14 cellular contexts compared by ENCODE assay signal in genomic region chr11:134664863-134665535, GRCh38.
"Had no signal": no experiment of that assay in that cellular context is flagged by ENCODE, and none has a peak within 500 bp of the region (broad histone marks: within the 10 kb centered on the region; RNA-seq: fewer than 3 reads in every experiment).

No MANE protein-coding gene starts in this region.

- H3K27me3 ChIP-seq: ovary had no signal

- H3K4me3 ChIP-seq: esophagus squamous epithelium, ovary had no signal

- DNase-seq: activated CD4-positive, alpha-beta T cell treated with anti-CD3 and anti-CD28 coated beads, Interleukin-2, amount 10 ng/mL, durations not matched to agents 24 days and 14 days; activated effector memory CD4-positive, alpha-beta T cell treated with anti-CD3 and anti-CD28 coated beads, Interleukin-2, amount 50 U/mL, for 16 hours; activated T-cell treated with anti-CD3 and anti-CD28 coated beads, Interleukin-2, amount 50 U/mL, for 24 hours; esophagus squamous epithelium; hippocampal formation; kidney; left ventricle myocardium superior; nephron progenitor cell; ovary; T-helper 17 cell had no signal

- H3K9me3 ChIP-seq: esophagus squamous epithelium, ovary had no signal

- H3K27me3 Mint-ChIP-seq: activated CD4-positive, alpha-beta T cell treated with anti-CD3 and anti-CD28 coated beads, Interleukin-2, amount 10 ng/mL, durations not matched to agents 24 days and 14 days had no signal

- ATAC-seq: left ventricle myocardium superior; stimulated activated effector memory CD8-positive, alpha-beta T cell treated with anti-CD3 and anti-CD28 coated beads, Interleukin-12 subunit alpha, Interleukin-12 subunit beta, amount 100 ng/mL, for 72 hours; T-helper 17 cell; WTC11 had no signal

- H3K9me3 Mint-ChIP-seq: activated naive CD4-positive, alpha-beta T cell treated with anti-CD3 and anti-CD28 coated beads, Interleukin-2, amount 50 U/mL, for 24 hours; stimulated activated effector memory CD8-positive, alpha-beta T cell treated with anti-CD3 and anti-CD28 coated beads, Interleukin-12 subunit alpha, Interleukin-12 subunit beta, amount 100 ng/mL, for 72 hours had no signal

- H3K4me1 ChIP-seq: esophagus squamous epithelium had no signal

- H3K27ac Mint-ChIP-seq: activated CD4-positive, alpha-beta T cell treated with anti-CD3 and anti-CD28 coated beads, Interleukin-2, amount 10 ng/mL, durations not matched to agents 24 days and 14 days; activated naive CD4-positive, alpha-beta T cell treated with anti-CD3 and anti-CD28 coated beads, Interleukin-2, amount 50 U/mL, for 24 hours; activated T-cell treated with anti-CD3 and anti-CD28 coated beads, Interleukin-2, amount 50 U/mL, for 24 hours; mesothelial cell of epicardium; nephron progenitor cell; stimulated activated effector memory CD8-positive, alpha-beta T cell treated with anti-CD3 and anti-CD28 coated beads, Interleukin-12 subunit alpha, Interleukin-12 subunit beta, amount 100 ng/mL, for 72 hours; T-helper 17 cell; WTC11 had no signal

- H3K4me3 Mint-ChIP-seq: activated CD4-positive, alpha-beta T cell treated with anti-CD3 and anti-CD28 coated beads, Interleukin-2, amount 10 ng/mL, durations not matched to agents 24 days and 14 days; activated naive CD4-positive, alpha-beta T cell treated with anti-CD3 and anti-CD28 coated beads, Interleukin-2, amount 50 U/mL, for 24 hours; activated T-cell treated with anti-CD3 and anti-CD28 coated beads, Interleukin-2, amount 50 U/mL, for 24 hours; mesothelial cell of epicardium; nephron progenitor cell; stimulated activated effector memory CD8-positive, alpha-beta T cell treated with anti-CD3 and anti-CD28 coated beads, Interleukin-12 subunit alpha, Interleukin-12 subunit beta, amount 100 ng/mL, for 72 hours; T-helper 17 cell; WTC11 had no signal

- H3K4me1 Mint-ChIP-seq: activated CD4-positive, alpha-beta T cell treated with anti-CD3 and anti-CD28 coated beads, Interleukin-2, amount 10 ng/mL, durations not matched to agents 24 days and 14 days; activated naive CD4-positive, alpha-beta T cell treated with anti-CD3 and anti-CD28 coated beads, Interleukin-2, amount 50 U/mL, for 24 hours; mesothelial cell of epicardium; stimulated activated effector memory CD8-positive, alpha-beta T cell treated with anti-CD3 and anti-CD28 coated beads, Interleukin-12 subunit alpha, Interleukin-12 subunit beta, amount 100 ng/mL, for 72 hours; T-helper 17 cell; WTC11 had no signal

- H3K36me3 ChIP-seq: esophagus squamous epithelium, ovary had no signal

- H3K36me3 Mint-ChIP-seq: activated naive CD4-positive, alpha-beta T cell treated with anti-CD3 and anti-CD28 coated beads, Interleukin-2, amount 50 U/mL, for 24 hours; mesothelial cell of epicardium; stimulated activated effector memory CD8-positive, alpha-beta T cell treated with anti-CD3 and anti-CD28 coated beads, Interleukin-12 subunit alpha, Interleukin-12 subunit beta, amount 100 ng/mL, for 72 hours had no signal

- H3K27ac ChIP-seq: esophagus squamous epithelium, ovary had no signal
